In genomic region chr20:2652724-2653510, GRCh38 we compare ENCODE assay signal across 8 cellular contexts. TPM values are rescaled to one million over a fixed set of nuclear protein-coding genes. Genes with fewer than 3 reads are reported as not detected.
DNase-seq lines count a peak whose midpoint lies in the region; ATAC-seq and TF ChIP-seq lines count a peak whose summit lies in the region.

No MANE protein-coding gene starts in this region.

- peak overlapping the region; percentile 81 for H2AFZ ChIP-seq in PC-9

- H3K9me3 ChIP-seq in BE2C (no peaks in the 10 kb centered on the region), PC-9 (ENCODE audit: insufficient read depth, low read depth) (no peaks in the 10 kb centered on the region), liver (ENCODE audit: control insufficient read depth in 4 of 4, low read length in 3 of 4) (no peaks in the 10 kb centered on the region)

- peak overlapping the region; percentile 95 for H3K4me3 ChIP-seq in BE2C (ENCODE audit: low read depth, low read length)
- peak overlapping the region; percentile 94 for H3K4me3 ChIP-seq in PC-9
- peak overlapping the region; percentile 98 for H3K4me3 ChIP-seq in choroid plexus epithelial cell (ENCODE audit: low read depth, low read length)
- H3K4me3 ChIP-seq in liver (ENCODE audit: low read depth in 1 of 3, low read length in 3 of 3) = peak overlapping the region; percentile 84 to 93 (median 91)

- H3K27ac ChIP-seq in PC-9 (peak overlapping the region; percentile 36), liver (ENCODE audit: low read depth in 1 of 2, low read length in 2 of 2) (peak overlapping the region; percentile 82)

- H3K27ac Mint-ChIP-seq in stimulated activated effector memory CD8-positive, alpha-beta T cell treated with anti-CD3 and anti-CD28 coated beads, Interleukin-12 subunit alpha, Interleukin-12 subunit beta, amount 100 ng/mL, for 72 hours = peak overlapping the region; percentile 96

- in situ Hi-C loops in ACHN (cut with HindIII; ENCODE audit: low pct_ligation_motif_present, low pct_unique_long_range_greater_than_20kb, low sequenced_read_pairs) = no loop called here

- CTCF ChIA-PET in PC-9 (lab: Charles Lee) = no interaction called here

- peaks cover 66% of the 10 kb centered on the region for H3K79me2 ChIP-seq in PC-9 (ENCODE audit: low read depth)

- 2% methylated on average over 56 of the region's 56 CpGs for WGBS in liver

- H3K27me3 ChIP-seq in BE2C (no peaks in the 10 kb centered on the region), PC-9 (ENCODE audit: insufficient read depth, low read depth) (no peaks in the 10 kb centered on the region), liver (ENCODE audit: control insufficient read depth in 4 of 4, insufficient read depth in 4 of 4, low read length in 3 of 4) (no peaks in the 10 kb centered on the region)

- TF ChIP-seq CTCF in BE2C (IDR thresholded peaks at IDR 0.05; ENCODE audit: low read depth, low read length) (no peak), PC-9 (conservative IDR thresholded peaks at IDR 0.05) (no peak), choroid plexus epithelial cell (conservative IDR thresholded peaks at IDR 0.05; ENCODE audit: low read depth, low read length) (no peak), liver (IDR thresholded peaks at IDR 0.05; ENCODE audit: low read depth, low read length, missing input control) (no peak)

- H3K4me1 Mint-ChIP-seq in stimulated activated effector memory CD8-positive, alpha-beta T cell treated with anti-CD3 and anti-CD28 coated beads, Interleukin-12 subunit alpha, Interleukin-12 subunit beta, amount 100 ng/mL, for 72 hours = peaks cover 44% of the 10 kb centered on the region

- intact Hi-C loops in PC-9 (cut with micrococcal nuclease; ENCODE audit: unreplicated experiment) = no loop called here

- ATAC-seq in GM18870 (IDR thresholded peaks at IDR 0.05; ENCODE audit: unreplicated experiment) (peak; percentile 37), HG03095 (IDR thresholded peaks at IDR 0.05; ENCODE audit: unreplicated experiment) (peak; percentile 39)
- ATAC-seq in stimulated activated effector memory CD8-positive, alpha-beta T cell treated with anti-CD3 and anti-CD28 coated beads, Interleukin-12 subunit alpha, Interleukin-12 subunit beta, amount 100 ng/mL, for 72 hours = peak; percentile 66

- H3K36me3 Mint-ChIP-seq in stimulated activated effector memory CD8-positive, alpha-beta T cell treated with anti-CD3 and anti-CD28 coated beads, Interleukin-12 subunit alpha, Interleukin-12 subunit beta, amount 100 ng/mL, for 72 hours = peaks cover 63% of the 10 kb centered on the region

- H3F3A ChIP-seq in PC-9 (ENCODE audit: insufficient read depth, low read depth) = peaks cover 62% of the 10 kb centered on the region

- H3K9me2 ChIP-seq in PC-9 (ENCODE audit: insufficient read depth) = no peaks in the 10 kb centered on the region

- H4K20me1 ChIP-seq in PC-9 (ENCODE audit: insufficient read depth) = peaks cover 50% of the 10 kb centered on the region

- BruUV-seq in PC-9 (replicated peaks; lab: Mats Ljungman, UMichigan) = TSS peak; percentile 44

- POLR2A ChIA-PET in PC-9 (lab: Charles Lee; ENCODE audit: unreplicated experiment) = interaction anchor here (0.5 to 2.1 kb wide), 6 partner anchors 11 to 290 kb away, joined by 4 to 28 read pairs (median 7); partner anchors contain the start of genes IDH3B and SNRPB

- peak overlapping the region; percentile 86 for H3K4me3 Mint-ChIP-seq in stimulated activated effector memory CD8-positive, alpha-beta T cell treated with anti-CD3 and anti-CD28 coated beads, Interleukin-12 subunit alpha, Interleukin-12 subunit beta, amount 100 ng/mL, for 72 hours

- H3K4me2 ChIP-seq in PC-9 = peak overlapping the region; percentile 99

- DNase-seq in BE2C = peak; percentile 38
- no peak for DNase-seq in PC-9
- DNase-seq in choroid plexus epithelial cell (ENCODE audit: low read depth) = peak; percentile 13
- DNase-seq in stimulated activated effector memory CD8-positive, alpha-beta T cell treated with anti-CD3 and anti-CD28 coated beads, Interleukin-12 subunit alpha, Interleukin-12 subunit beta, amount 100 ng/mL, for 72 hours (ENCODE audit: low spot score in 2 of 2) = peak in 1 of 2 donors; percentile 34
- no peak for DNase-seq in ACHN

- no peaks in the 10 kb centered on the region for H3K9me3 Mint-ChIP-seq in stimulated activated effector memory CD8-positive, alpha-beta T cell treated with anti-CD3 and anti-CD28 coated beads, Interleukin-12 subunit alpha, Interleukin-12 subunit beta, amount 100 ng/mL, for 72 hours

- H3K36me3 ChIP-seq in BE2C (peaks cover 51% of the 10 kb centered on the region), PC-9 (ENCODE audit: low read depth) (peaks cover 48% of the 10 kb centered on the region), liver (ENCODE audit: control insufficient read depth in 4 of 4, insufficient read depth in 3 of 4, low read depth in 1 of 4, low read length in 3 of 4) (peaks cover 19 to 39% (median 33%) of the 10 kb centered on the region in 4 donors)

- H3K9ac ChIP-seq in liver (ENCODE audit: low read depth in 1 of 2, low read length in 2 of 2) = peak overlapping the region; percentile 17 to 79

- TF ChIP-seq RAD21 in liver (IDR thresholded peaks at IDR 0.05) = no peak

- H3K4me1 ChIP-seq in BE2C (no peaks in the 10 kb centered on the region), PC-9 (replicated peaks; ENCODE audit: insufficient read depth) (peaks cover 22% of the 10 kb centered on the region), liver (ENCODE audit: control insufficient read depth in 4 of 4, insufficient read depth in 4 of 4, low read length in 3 of 4) (peaks cover 3 to 23% (median 12%) of the 10 kb centered on the region in 4 donors)

TF ChIP-seq in liver, 16 proteins besides CTCF, POLR2A, EP300 and RAD21:
- no peak for TF ChIP-seq HNF4A (conservative IDR thresholded peaks at IDR 0.05)
- TF ChIP-seq JUND (IDR thresholded peaks at IDR 0.05) = no peak
- TF ChIP-seq GABPA (IDR thresholded peaks at IDR 0.05 in 1 of 2, conservative IDR thresholded peaks at IDR 0.05 in 1 of 2) = peak in 1 of 2 donors; percentile 38
- TF ChIP-seq ATF3 (IDR thresholded peaks at IDR 0.05) = no peak

RNA-seq across cellular contexts. Expression of gene NOP56, which starts 0.5 kb away (rescaled TPM):
- 325 TPM for polyA plus RNA-seq in BE2C (2012; ENCODE audit: insufficient read depth, insufficient read length, low read depth)
- 194 and 210 TPM in 2 replicates for total RNA-seq in PC-9 (2021)
- 10 to 100 TPM; 51.7 to 63.7 TPM for total RNA-seq in liver
- 10 to 100 TPM; 34.2 to 41.4 TPM for polyA plus RNA-seq in liver

RNA-seq across cellular contexts. Expression of gene IDH3B, which starts 11.1 kb away (rescaled TPM):
- 151 TPM for polyA plus RNA-seq in BE2C (2012; ENCODE audit: insufficient read depth, insufficient read length, low read depth)
- total RNA-seq in PC-9 (2021) (130 and 144 TPM in 2 replicates), liver (10 to 100 TPM; 34.3 to 68.6 TPM)
- 10 to 100 TPM; 49.3 to 56.2 TPM for polyA plus RNA-seq in liver

RNA-seq across cellular contexts. Expression of gene EBF4, which starts 39.7 kb away (rescaled TPM):
- polyA plus RNA-seq in BE2C (2012; ENCODE audit: insufficient read depth, insufficient read length, low read depth) = 1.7 TPM
- total RNA-seq in PC-9 (2021) = 4.9 and 5.1 TPM in 2 replicates
- total RNA-seq in liver = 1 to 10 TPM; 2.3 to 3.2 TPM
- 1 to 10 TPM; 2.6 to 4.0 TPM for polyA plus RNA-seq in liver

Comparison
In these comparisons a context has a peak if more than half of its experiments do, and no peak if none do; other contexts are left out.
1. DNase-seq: peak in BE2C (single experiment) and choroid plexus epithelial cell (single experiment); none in PC-9 (0 of 2) and ACHN (single experiment).
2. Peak in every context shown above with its lines, with median percentiles within 50 percentile points of each other: H3K4me3 ChIP-seq and ATAC-seq.